ENCODE assay signal across 13 cellular contexts in the genomic region with DNA sequence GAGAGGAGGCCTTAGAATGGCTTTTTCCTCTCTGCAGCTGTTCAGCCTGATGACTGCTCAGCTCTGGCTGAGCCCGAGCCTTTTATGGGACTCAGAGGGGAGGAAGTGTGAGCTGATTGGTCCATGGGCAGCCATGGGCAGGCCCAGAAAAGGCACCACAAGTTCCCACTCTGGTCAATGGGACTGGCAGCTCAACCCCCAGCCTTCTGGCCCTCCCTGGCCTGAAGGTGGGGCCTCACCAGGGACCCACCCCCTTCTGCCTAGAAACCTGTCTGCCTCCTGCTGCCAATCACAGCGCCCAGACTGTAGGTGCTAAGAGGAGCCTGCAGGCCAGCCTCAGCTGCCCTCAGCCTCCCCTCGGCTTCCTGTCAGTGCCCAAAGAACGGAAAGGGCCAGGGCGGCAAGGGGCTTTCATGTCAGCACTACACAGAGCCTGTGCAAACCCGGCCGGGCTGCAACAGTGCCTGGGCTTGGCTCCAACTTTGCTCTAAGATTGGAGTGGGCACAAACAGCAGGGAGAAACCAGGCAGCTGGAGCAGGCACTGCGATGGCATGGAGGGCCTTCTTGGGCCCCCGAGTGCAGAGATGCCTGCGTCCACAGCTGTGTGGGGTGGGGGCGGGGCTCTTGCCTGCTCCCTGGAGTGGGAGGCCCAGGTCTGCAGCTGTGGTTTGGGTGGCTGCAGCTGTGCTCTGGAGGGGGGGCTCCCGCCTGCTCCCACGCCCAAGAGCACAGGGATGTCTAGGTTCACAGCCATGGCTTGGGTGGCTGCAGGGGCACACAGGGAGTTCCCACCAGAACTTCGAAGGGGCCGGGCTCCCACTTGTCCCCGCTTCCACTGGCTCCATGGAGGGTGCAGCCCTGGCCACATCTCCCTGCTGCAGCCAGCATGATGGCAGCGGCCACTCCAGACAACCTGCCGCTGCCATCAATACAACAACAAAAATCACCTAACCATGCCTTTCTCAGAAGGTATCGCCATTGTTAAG.
A peak's percentile ranks its signal among the peaks of the same experiment; 100 is the strongest.
DNase-seq lines count a peak whose midpoint lies in the region; ATAC-seq and TF ChIP-seq lines count a peak whose summit lies in the region.
"Had no signal": no experiment of that assay in that cellular context is flagged by ENCODE, and none has a peak within 500 bp of the region (broad histone marks: within the 10 kb centered on the region; RNA-seq: fewer than 3 reads in every experiment).

No MANE protein-coding gene starts in this region.

- H3K4me3 ChIP-seq in BE2C (ENCODE audit: low read depth, low read length), result no peak overlapping the region
- H3K4me3 ChIP-seq: esophagus squamous epithelium had no signal

- no peaks in the 10 kb centered on the region for H3K36me3 ChIP-seq in BE2C
- H3K36me3 ChIP-seq: brain microvascular endothelial cell, esophagus squamous epithelium had no signal

- TF ChIP-seq CTCF in BE2C (IDR thresholded peaks at IDR 0.05; ENCODE audit: low read depth, low read length), result no peak

- peak; percentile 40 for DNase-seq in BE2C
- peak; percentile 25 for DNase-seq in Daoy (ENCODE audit: low read depth)
- DNase-seq in RKO (ENCODE audit: low spot score), result peak; percentile 22
- peak; percentile 2 for DNase-seq in left kidney (ENCODE audit: low read depth, low spot score)
- DNase-seq in NCI-H526 (lab: John Stamatoyannopoulos, UW), result no peak
- DNase-seq in NCI-H1092 (lab: John Stamatoyannopoulos, UW), result no peak
- DNase-seq in NCI-H2107 (lab: John Stamatoyannopoulos, UW), result no peak
- DNase-seq: brain microvascular endothelial cell, esophagus squamous epithelium, NCI-H226, SHP77, substantia nigra had no signal

- H3K9me3 ChIP-seq in BE2C, result no peaks in the 10 kb centered on the region
- H3K9me3 ChIP-seq: esophagus squamous epithelium had no signal

- H3K4me1 ChIP-seq in BE2C, result no peaks in the 10 kb centered on the region
- H3K4me1 ChIP-seq: esophagus squamous epithelium had no signal

- no peak for ATAC-seq in HG02623 (IDR thresholded peaks at IDR 0.05; ENCODE audit: unreplicated experiment)

- H3K27me3 ChIP-seq in BE2C, result no peaks in the 10 kb centered on the region
- H3K27me3 ChIP-seq: brain microvascular endothelial cell, esophagus squamous epithelium had no signal

Comparison
In these comparisons a context has a peak if more than half of its experiments do, and no peak if none do; other contexts are left out.
1. DNase-seq: peak in BE2C (single experiment), Daoy (single experiment), RKO (single experiment) and left kidney (single experiment); none in NCI-H526 (0 of 2), NCI-H1092 (single experiment) and NCI-H2107 (single experiment).